ENCODE assay signal across 11 cellular contexts in the genomic region with DNA sequence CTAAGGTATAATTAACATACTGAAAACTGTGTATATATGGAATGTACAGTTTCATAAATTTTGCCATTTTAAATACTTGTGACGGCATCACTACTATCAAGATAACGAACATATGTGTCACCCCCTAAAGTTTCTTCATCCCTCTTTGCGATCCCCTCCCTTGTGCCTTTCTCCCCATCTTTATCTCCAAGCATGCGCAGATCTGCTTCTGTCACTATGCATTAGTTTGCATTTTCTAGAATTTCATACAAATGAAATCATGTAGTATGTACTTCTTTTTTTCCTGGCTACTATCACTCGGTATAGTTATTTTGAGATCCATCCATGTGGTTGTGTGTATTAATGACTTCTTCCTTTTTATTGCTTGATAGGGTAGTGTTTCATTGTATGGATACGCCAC.
"Had no signal": no experiment of that assay in that cellular context is flagged by ENCODE, and none has a peak within 500 bp of the region (broad histone marks: within the 10 kb centered on the region; RNA-seq: fewer than 3 reads in every experiment).

No MANE protein-coding gene starts in this region.

- H3K27ac ChIP-seq: GM23248 had no signal

- H3K4me3 ChIP-seq: GM23248, GM23338, HAP-1 had no signal

- H3K9me3 ChIP-seq: HAP-1 had no signal

- FAIRE-seq: H1, H54 had no signal

- ATAC-seq: GM23338, HCT116 had no signal

- H3K36me3 ChIP-seq: HAP-1 had no signal

- H3K9ac ChIP-seq: GM23248 had no signal

- H2AFZ ChIP-seq: GM23248 had no signal

- DNase-seq: GM23248, GOT3, H7, H9, HCEC 1CT, HFFc6 had no signal

- H3K4me1 ChIP-seq: HAP-1 had no signal

- H3K4me2 ChIP-seq: GM23338 had no signal
